In the genomic region with DNA sequence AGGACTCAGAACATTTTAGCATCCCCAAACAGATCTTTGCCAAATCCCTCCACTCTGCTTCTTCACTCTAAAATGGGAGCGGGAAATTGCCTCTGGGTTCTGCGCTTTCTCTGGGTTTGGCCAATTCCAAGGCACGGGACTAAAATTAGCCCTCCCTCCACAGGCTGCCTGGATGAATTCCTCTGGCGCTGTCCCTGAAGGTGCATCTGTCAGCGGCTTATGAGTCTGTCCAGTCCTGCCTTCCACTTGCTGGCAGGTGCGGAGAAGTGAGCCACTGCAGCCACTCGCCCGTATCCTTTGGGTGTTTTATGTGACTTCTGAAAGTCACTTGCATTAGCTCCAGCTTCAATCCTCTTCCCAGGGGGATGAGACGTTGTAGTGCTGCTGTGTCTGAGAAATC, we compare ENCODE assay signal across 22 cellular contexts.
"Had no signal": no experiment of that assay in that cellular context is flagged by ENCODE, and none has a peak within 500 bp of the region (broad histone marks: within the 10 kb centered on the region; RNA-seq: fewer than 3 reads in every experiment).

No MANE protein-coding gene starts in this region.

- ATAC-seq: activated CD8-positive, alpha-beta T cell treated with anti-CD3 and anti-CD28 coated beads, Interleukin-2, amount 10 ng/mL, durations not matched to agents 7 days and 5 days; WTC11 had no signal

- H3K27me3 Mint-ChIP-seq: brain had no signal

- H3K9me3 Mint-ChIP-seq: activated naive CD4-positive, alpha-beta T cell treated with anti-CD3 and anti-CD28 coated beads for 36 hours; T-helper 1 cell treated with Interleukin-12 subunit alpha and Interleukin-12 subunit beta and Interleukin-4 antibody, amounts not matched to agents 30 μg/mL and 1 μg/mL, for 36 hours had no signal

- H3K27ac Mint-ChIP-seq: activated CD8-positive, alpha-beta T cell treated with anti-CD3 and anti-CD28 coated beads, Interleukin-2, amount 10 ng/mL, durations not matched to agents 7 days and 5 days; activated naive CD4-positive, alpha-beta T cell treated with anti-CD3 and anti-CD28 coated beads for 36 hours; activated naive CD8-positive, alpha-beta T cell; activated T-cell treated with anti-CD3 and anti-CD28 coated beads, Interleukin-2, amount 50 U/mL, for 24 hours; brain; IgD-negative memory B cell; T-helper 1 cell treated with Interleukin-12 subunit alpha and Interleukin-12 subunit beta and Interleukin-4 antibody, amounts not matched to agents 30 μg/mL and 1 μg/mL, for 36 hours; WTC11 had no signal

- H3K36me3 Mint-ChIP-seq: activated naive CD8-positive, alpha-beta T cell; brain; WTC11 had no signal

- H3K4me3 Mint-ChIP-seq: activated CD8-positive, alpha-beta T cell treated with anti-CD3 and anti-CD28 coated beads, Interleukin-2, amount 10 ng/mL, durations not matched to agents 7 days and 5 days; activated naive CD4-positive, alpha-beta T cell treated with anti-CD3 and anti-CD28 coated beads for 36 hours; activated naive CD8-positive, alpha-beta T cell; activated T-cell treated with anti-CD3 and anti-CD28 coated beads, Interleukin-2, amount 50 U/mL, for 24 hours; brain; IgD-negative memory B cell; T-helper 1 cell treated with Interleukin-12 subunit alpha and Interleukin-12 subunit beta and Interleukin-4 antibody, amounts not matched to agents 30 μg/mL and 1 μg/mL, for 36 hours; WTC11 had no signal

- H3K4me3 ChIP-seq: SJSA1 had no signal

- H3K27ac ChIP-seq: SJSA1 had no signal

- H3K27me3 ChIP-seq: SJSA1 had no signal

- H3K9me3 ChIP-seq: SJSA1 had no signal

- DNase-seq: activated CD4-positive, alpha-beta T cell treated with anti-CD3 and anti-CD28 coated beads for 48 hours; activated CD4-positive, alpha-beta T cell treated with anti-CD3 and anti-CD28 coated beads, Interleukin-2, amount 50 U/mL, for 4 hours; activated CD4-positive, CD25-positive, alpha-beta regulatory T cell treated with anti-CD3 and anti-CD28 coated beads, Interleukin-2, amount 50 U/mL, for 72 hours; activated CD8-positive, alpha-beta T cell treated with anti-CD3 and anti-CD28 coated beads, Interleukin-2, amount 10 ng/mL, durations not matched to agents 7 days and 5 days; activated effector memory CD4-positive, alpha-beta T cell treated with anti-CD3 and anti-CD28 coated beads, Interleukin-2, amount 50 U/mL, for 16 hours; activated naive CD4-positive, alpha-beta T cell treated with anti-CD3 and anti-CD28 coated beads for 36 hours; activated T-cell treated with anti-CD3 and anti-CD28 coated beads, Interleukin-2, amount 50 U/mL, for 24 hours; amygdala; KG1; NCI-H1048; NCI-H146; NCI-H1930; NCI-H2171 treated with DMSO at 0.1 percent for 48 hours; NCI-H226; NCI-H526; NCI-H774 had no signal

- H3K36me3 ChIP-seq: SJSA1 had no signal
